Comparison of ENCODE assay signal across 12 cellular contexts in the genomic region with DNA sequence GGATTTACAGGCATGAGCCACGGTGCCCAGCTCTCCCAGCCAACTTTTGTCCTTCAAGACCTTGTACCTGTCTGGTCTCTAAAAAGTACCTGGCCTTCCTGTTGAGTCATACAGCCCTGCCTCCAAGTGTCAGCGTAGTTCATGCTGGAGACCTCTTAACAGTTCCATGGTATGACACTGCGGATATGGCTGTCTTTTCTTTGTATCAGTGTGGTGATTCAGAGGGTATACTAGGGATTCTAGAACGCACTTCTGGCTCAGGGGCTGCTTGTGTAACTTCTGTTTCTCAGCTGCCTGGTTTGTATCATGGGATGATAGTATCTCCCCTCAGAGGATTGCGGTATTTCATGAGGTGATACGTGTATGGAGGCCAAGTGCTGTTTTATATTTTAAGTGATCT. TPM values are rescaled to one million over a fixed set of nuclear protein-coding genes. Genes with fewer than 3 reads are reported as not detected.
A peak's percentile ranks its signal among the peaks of the same experiment; 100 is the strongest.
DNase-seq lines count a peak whose midpoint lies in the region; ATAC-seq and TF ChIP-seq lines count a peak whose summit lies in the region.
"Had no signal": no experiment of that assay in that cellular context is flagged by ENCODE, and none has a peak within 500 bp of the region (broad histone marks: within the 10 kb centered on the region; RNA-seq: fewer than 3 reads in every experiment).

No MANE protein-coding gene starts in this region.

- H3K9me3 Mint-ChIP-seq in activated CD8-positive, alpha-beta memory T cell treated with anti-CD3 and anti-CD28 coated beads, Interleukin-2, amount 10 ng/mL, durations not matched to agents 7 days and 5 days (ENCODE audit: low read depth), result no peaks in the 10 kb centered on the region

- H3K27ac Mint-ChIP-seq in activated CD8-positive, alpha-beta memory T cell treated with anti-CD3 and anti-CD28 coated beads, Interleukin-2, amount 10 ng/mL, durations not matched to agents 7 days and 5 days, result no peak overlapping the region
- no peak overlapping the region for H3K27ac Mint-ChIP-seq in T-helper 17 cell

- H3K27ac ChIP-seq in smooth muscle cell (ENCODE audit: low read depth), result peak overlapping the region; percentile 88

- no peaks in the 10 kb centered on the region for H3K27me3 Mint-ChIP-seq in activated CD8-positive, alpha-beta memory T cell treated with anti-CD3 and anti-CD28 coated beads, Interleukin-2, amount 10 ng/mL, durations not matched to agents 7 days and 5 days
- no peaks in the 10 kb centered on the region for H3K27me3 Mint-ChIP-seq in T-helper 17 cell

- H3K79me2 ChIP-seq in smooth muscle cell (ENCODE audit: low read depth), result peaks cover 27% of the 10 kb centered on the region

- no peaks in the 10 kb centered on the region for H3K27me3 ChIP-seq in smooth muscle cell (ENCODE audit: low read depth)
- H3K27me3 ChIP-seq: vagina had no signal

- H2AFZ ChIP-seq in smooth muscle cell (ENCODE audit: low read depth), result no peak overlapping the region

- H3K9me3 ChIP-seq in T-helper 17 cell (ENCODE audit: control insufficient read depth, low read length, poor library complexity, severe bottlenecking) (no peaks in the 10 kb centered on the region), smooth muscle cell (replicated peaks; ENCODE audit: low read depth) (no peaks in the 10 kb centered on the region)
- H3K9me3 ChIP-seq: vagina had no signal

- 66% methylated on average over 6 of the region's 6 CpGs for WGBS in smooth muscle cell (ENCODE audit: low lambda C conversion rate)

- peaks cover 22% of the 10 kb centered on the region for H3K4me1 ChIP-seq in smooth muscle cell (ENCODE audit: low read depth)

- H3K4me1 Mint-ChIP-seq in activated CD8-positive, alpha-beta memory T cell treated with anti-CD3 and anti-CD28 coated beads, Interleukin-2, amount 10 ng/mL, durations not matched to agents 7 days and 5 days, result peaks cover 49% of the 10 kb centered on the region
- H3K4me1 Mint-ChIP-seq in T-helper 17 cell, result peaks cover 28% of the 10 kb centered on the region

- no peak overlapping the region for H3K4me3 ChIP-seq in smooth muscle cell

- no peaks in the 10 kb centered on the region for H3K36me3 ChIP-seq in smooth muscle cell (ENCODE audit: low read depth)
- H3K36me3 ChIP-seq: vagina had no signal

- no peak overlapping the region for H3K9ac ChIP-seq in smooth muscle cell (ENCODE audit: low read depth)

- peaks cover 27% of the 10 kb centered on the region for H4K20me1 ChIP-seq in smooth muscle cell (ENCODE audit: low read depth)

- no peaks in the 10 kb centered on the region for H3F3A ChIP-seq in smooth muscle cell (ENCODE audit: low read depth)

- no peak overlapping the region for H3K4me2 ChIP-seq in smooth muscle cell

- no peak for TF ChIP-seq CTCF in smooth muscle cell (IDR thresholded peaks at IDR 0.05; ENCODE audit: borderline replicate concordance, insufficient read depth, poor library complexity, severe bottlenecking)

- CTCF ChIA-PET in activated CD8-positive, alpha-beta memory T cell treated with anti-CD3 and anti-CD28 coated beads, Interleukin-2, amount 10 ng/mL, durations not matched to agents 7 days and 5 days (lab: Charles Lee), result interaction anchor here (1.0 to 2.1 kb wide), 3 partner anchors 13 to 297 kb away, joined by 3 to 7 read pairs (median 5); no protein-coding TSS in a partner anchor

- no peak for DNase-seq in activated CD8-positive, alpha-beta memory T cell treated with anti-CD3 and anti-CD28 coated beads, Interleukin-2, amount 10 ng/mL, durations not matched to agents 7 days and 5 days
- no peak for DNase-seq in activated CD8-positive, alpha-beta memory T cell treated with anti-CD3 and anti-CD28 coated beads, Interleukin-2, amount 50 U/mL, for 48 hours
- DNase-seq in T-helper 17 cell (no peak), smooth muscle cell (lab: John Stamatoyannopoulos, UW; ENCODE audit: unreplicated experiment) (no peak), GM19240 (ENCODE audit: insufficient read length, low spot score) (no peak), NCI-H2171 treated with DMSO at 0.1 percent for 48 hours (lab: John Stamatoyannopoulos, UW) (no peak)
- DNase-seq: activated CD8-positive, alpha-beta memory T cell treated with anti-CD3 and anti-CD28 coated beads for 24 hours; dermis blood vessel endothelial cell; MM.1S had no signal

- H3K36me3 Mint-ChIP-seq in activated CD8-positive, alpha-beta memory T cell treated with anti-CD3 and anti-CD28 coated beads, Interleukin-2, amount 10 ng/mL, durations not matched to agents 7 days and 5 days, result peaks cover 1% of the 10 kb centered on the region
- H3K36me3 Mint-ChIP-seq in T-helper 17 cell (ENCODE audit: low read depth), result peaks cover 2% of the 10 kb centered on the region

- peak overlapping the region; percentile 88 for H3K4me3 Mint-ChIP-seq in activated CD8-positive, alpha-beta memory T cell treated with anti-CD3 and anti-CD28 coated beads, Interleukin-2, amount 10 ng/mL, durations not matched to agents 7 days and 5 days
- H3K4me3 Mint-ChIP-seq in T-helper 17 cell, result peak overlapping the region; percentile 94

- no peak for ATAC-seq in activated CD8-positive, alpha-beta memory T cell treated with anti-CD3 and anti-CD28 coated beads, Interleukin-2, amount 10 ng/mL, durations not matched to agents 7 days and 5 days
- ATAC-seq in T-helper 17 cell (no peak), esophagus mucosa (peak; percentile 3), GM18907 (IDR thresholded peaks at IDR 0.05; ENCODE audit: unreplicated experiment) (no peak)

RNA-seq across cellular contexts. Expression of gene TMEM11, which starts 2.0 kb away (rescaled TPM):
- 10 to 100 TPM; 24.8 to 29.3 TPM for total RNA-seq in activated CD8-positive, alpha-beta memory T cell treated with anti-CD3 and anti-CD28 coated beads, Interleukin-2, amount 10 ng/mL, durations not matched to agents 7 days and 5 days
- total RNA-seq in T-helper 17 cell, result 10 to 100 TPM; 10.3 to 17.2 TPM
- 21.1 TPM for total RNA-seq in esophagus mucosa
- total RNA-seq in smooth muscle cell, result 23.1 and 24.0 TPM in 2 replicates
- polyA plus RNA-seq in smooth muscle cell, result 80.3 and 95.4 TPM in 2 replicates

RNA-seq across cellular contexts. Expression of gene NATD1, which starts 37.3 kb away (rescaled TPM):
- 1 to 10 TPM; 1.8 to 1.9 TPM for total RNA-seq in activated CD8-positive, alpha-beta memory T cell treated with anti-CD3 and anti-CD28 coated beads, Interleukin-2, amount 10 ng/mL, durations not matched to agents 7 days and 5 days
- 1 to 10 TPM; 4.9 to 8.4 TPM for total RNA-seq in T-helper 17 cell
- 2.1 TPM for total RNA-seq in esophagus mucosa
- total RNA-seq in smooth muscle cell, result 2.2 and 3.4 TPM in 2 replicates
- polyA plus RNA-seq in smooth muscle cell, result 2.7 and 4.3 TPM in 2 replicates
